Comparison of ENCODE assay signal across 7 cellular contexts in the genomic region with DNA sequence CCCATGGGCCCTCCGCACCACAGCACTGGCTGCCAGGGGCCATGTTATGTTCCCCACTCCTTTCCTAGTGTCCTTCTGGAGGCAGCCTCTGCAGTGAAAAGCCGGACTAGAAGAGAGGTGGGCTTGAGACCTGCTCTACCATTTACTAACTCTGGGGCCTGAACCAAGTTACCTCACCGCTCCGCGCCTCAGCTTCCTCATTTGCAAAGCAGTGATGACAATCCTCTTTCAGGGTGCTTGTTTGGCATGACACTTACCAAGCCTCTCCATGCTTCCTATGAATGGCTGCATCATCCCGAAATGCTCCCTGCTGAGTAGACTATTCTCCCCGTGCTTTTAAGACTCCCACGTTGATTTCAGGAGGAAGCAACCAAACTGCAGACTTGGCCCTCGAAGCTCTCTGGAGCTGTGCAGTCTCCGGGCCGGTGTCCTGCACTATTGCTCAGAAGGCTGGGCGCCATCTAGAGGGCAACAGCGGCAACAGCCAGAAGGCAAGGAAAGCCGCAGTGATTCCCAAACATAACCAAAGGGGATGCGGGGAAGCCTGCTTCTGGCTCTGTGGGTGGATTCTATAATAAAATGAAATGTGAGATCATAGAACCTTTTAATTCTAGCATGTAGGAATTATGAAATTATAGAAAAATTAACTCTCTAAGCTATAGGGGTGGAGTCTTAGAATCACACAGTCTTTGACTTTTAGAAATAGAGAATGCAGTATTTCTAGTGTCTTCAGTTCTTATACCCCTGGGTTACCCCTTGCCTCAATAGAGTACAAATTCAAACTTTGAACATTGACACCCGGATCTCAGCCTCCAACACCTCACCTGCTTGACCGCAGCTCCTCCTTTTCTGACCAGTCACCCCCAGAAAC.
DNase-seq lines count a peak whose midpoint lies in the region; ATAC-seq and TF ChIP-seq lines count a peak whose summit lies in the region.

No MANE protein-coding gene starts in this region.

- H3K9me3 ChIP-seq in H9 (ENCODE audit: control insufficient read depth, low read depth, low read length) (peaks cover 7% of the 10 kb centered on the region), SJCRH30 (replicated peaks) (peaks cover 8% of the 10 kb centered on the region; the same call in 1 of the 2 replicates), right cardiac atrium (ENCODE audit: control insufficient read depth, low read length) (no peaks in the 10 kb centered on the region)

- no peak overlapping the region for H4K91ac ChIP-seq in H9 (ENCODE audit: insufficient read length, low read depth, low read length)

- H3K27me3 ChIP-seq in H9 (ENCODE audit: insufficient read depth, low read length) (no peaks in the 10 kb centered on the region; the same call in 1 of the 2 replicates), SJCRH30 (no peaks in the 10 kb centered on the region), right cardiac atrium (ENCODE audit: control insufficient read depth, insufficient read depth) (no peaks in the 10 kb centered on the region)

- H3K79me2 ChIP-seq in H9 (ENCODE audit: insufficient read depth, low read length) = no peaks in the 10 kb centered on the region

- H4K8ac ChIP-seq in H9 (replicated peaks; ENCODE audit: insufficient read length, low read depth, low read length) = no peak overlapping the region

- peak; percentile 84 for DNase-seq in H9
- peak; percentile 67 for DNase-seq in LoVo (ENCODE audit: low spot score)
- peak; percentile 85 to 91 for DNase-seq in SJCRH30
- DNase-seq in amniotic stem cell (lab: John Stamatoyannopoulos, UW) = peak; percentile 58
- peak; percentile 76 to 91 (median 89) for DNase-seq in right cardiac atrium
- DNase-seq in retinal pigment epithelial cell (ENCODE audit: low read depth) = no peak

- H3K4me2 ChIP-seq in H9 (ENCODE audit: insufficient read depth, insufficient read length, low read length) = no peak overlapping the region

- TF ChIP-seq CTCF in GM12874 (IDR thresholded peaks at IDR 0.05; ENCODE audit: insufficient read depth, low read depth, low read length) = peak; percentile 89
- TF ChIP-seq CTCF in H9 (conservative IDR thresholded peaks at IDR 0.05) = peak; percentile 93
- TF ChIP-seq CTCF in retinal pigment epithelial cell (conservative IDR thresholded peaks at IDR 0.05; ENCODE audit: low read depth, low read length) = peak; percentile 98

- no peaks in the 10 kb centered on the region for H3K23me2 ChIP-seq in H9 (ENCODE audit: insufficient read length, low read depth, low read length, poor library complexity, severe bottlenecking)

- peaks cover 9 to 10% of the 10 kb centered on the region in 2 experiments for H3K9me3 Mint-ChIP-seq in H9

- H3K27ac Mint-ChIP-seq in H9 = no peak overlapping the region; a peak in 3 of 7 replicates

- peaks cover 1% of the 10 kb centered on the region; the same call in 1 of the 2 replicates for H3K27me3 Mint-ChIP-seq in H9 (ENCODE audit: low read depth)

- H4K20me1 ChIP-seq in H9 (ENCODE audit: control insufficient read depth, insufficient read depth, insufficient read length) = no peaks in the 10 kb centered on the region

- no peak overlapping the region for H3K9ac ChIP-seq in H9 (ENCODE audit: extremely low read depth, insufficient read length, low read length)

- ATAC-seq in right cardiac atrium = peak; percentile 92 to 95

- H2BK15ac ChIP-seq in H9 (ENCODE audit: low read depth, low read length) = no peak overlapping the region

- H2AK5ac ChIP-seq in H9 (ENCODE audit: insufficient read length, low read length) = no peak overlapping the region

- no peaks in the 10 kb centered on the region for H3K36me3 ChIP-seq in SJCRH30

- H3K4me1 ChIP-seq in H9 (ENCODE audit: insufficient read depth, low read length) (peaks cover 9% of the 10 kb centered on the region), SJCRH30 (peaks cover 23% of the 10 kb centered on the region), right cardiac atrium (ENCODE audit: control insufficient read depth, insufficient read depth, low read length) (no peaks in the 10 kb centered on the region)

- WGBS in H9 (ENCODE audit: extremely low coverage, insufficient read length, low lambda C conversion rate) = no CpG with 5 or more reads among the region's 17 CpGs
- WGBS in right cardiac atrium = 34% methylated on average over 17 of the region's 17 CpGs

- no peak overlapping the region; the same call in 1 of the 2 replicates for H3K14ac ChIP-seq in H9 (ENCODE audit: insufficient read depth, low read length)

- no peak overlapping the region for H3K18ac ChIP-seq in H9 (ENCODE audit: insufficient read length, low read depth, low read length)

- no peak overlapping the region for H3K4me3 Mint-ChIP-seq in H9

- no peaks in the 10 kb centered on the region for H3K79me1 ChIP-seq in H9 (ENCODE audit: insufficient read depth, low read depth, low read length, poor library complexity, severe bottlenecking)

- H3K56ac ChIP-seq in H9 (ENCODE audit: insufficient read length, low read depth, low read length) = no peak overlapping the region

- H3K4me3 ChIP-seq in SJCRH30 = no peak overlapping the region
- H3K4me3 ChIP-seq in right cardiac atrium (ENCODE audit: low read length) = no peak overlapping the region
- H3K4me3 ChIP-seq in retinal pigment epithelial cell (ENCODE audit: low read length) = no peak overlapping the region

- H3K4me1 Mint-ChIP-seq in H9 = peaks cover 33 to 47% of the 10 kb centered on the region in 2 experiments

- H3K27ac ChIP-seq in H9 (ENCODE audit: insufficient read length, low read depth, low read length) (no peak overlapping the region), SJCRH30 (no peak overlapping the region), right cardiac atrium (ENCODE audit: low read length) (no peak overlapping the region)

- no peak overlapping the region for H2AFZ ChIP-seq in H9 (ENCODE audit: low read length)

- H3T11ph ChIP-seq in H9 (ENCODE audit: low read length) = no peak overlapping the region

- intact Hi-C loops in right cardiac atrium (cut with DNase I) = loop anchor here in 2 of 4 donors (5.0 to 10.0 kb wide), 2 partner anchors 414 to 417 kb away; no protein-coding TSS in a partner anchor

- H2BK120ac ChIP-seq in H9 (ENCODE audit: low read depth, low read length, poor library complexity, severe bottlenecking) = no peak overlapping the region

- no peak overlapping the region for H2BK20ac ChIP-seq in H9 (ENCODE audit: low read depth, low read length, poor library complexity, severe bottlenecking)

- no peak overlapping the region for H3K4ac ChIP-seq in H9 (ENCODE audit: low read depth, low read length)

- H3K36me3 Mint-ChIP-seq in H9 (ENCODE audit: insufficient read depth in 1 of 3, low read depth in 3 of 3) = peaks cover 5 to 9% (median 7%) of the 10 kb centered on the region in 3 experiments; a peak in 5 of 7 replicates

- no peak overlapping the region for H2BK5ac ChIP-seq in H9 (ENCODE audit: insufficient read length, low read length)

- no peak overlapping the region for H4K5ac ChIP-seq in H9 (ENCODE audit: insufficient read length, low read depth, low read length)

- no peak overlapping the region for H3K23ac ChIP-seq in H9 (ENCODE audit: insufficient read length, low read depth, low read length)

- no peak overlapping the region for H2BK12ac ChIP-seq in H9 (ENCODE audit: insufficient read length, low read depth, low read length)
